Comparison of ENCODE assay signal across 8 cellular contexts in genomic region chr19:49809987-49810389, GRCh38. TPM values are rescaled to one million over a fixed set of nuclear protein-coding genes. Genes with fewer than 3 reads are reported as not detected.
DNase-seq lines count a peak whose midpoint lies in the region; ATAC-seq and TF ChIP-seq lines count a peak whose summit lies in the region.

No MANE protein-coding gene starts in this region.

- H3K4me3 Mint-ChIP-seq in natural killer cell, result peak overlapping the region; percentile 89

- H3K27ac ChIP-seq in right cardiac atrium (ENCODE audit: low read length), result peak overlapping the region; percentile 80
- H3K27ac ChIP-seq in cingulate gyrus (ENCODE audit: low read depth, low read length), result peak overlapping the region; percentile 89
- peak overlapping the region; percentile 90 for H3K27ac ChIP-seq in vagina

- peak overlapping the region; percentile 81 to 96 for H3K27ac Mint-ChIP-seq in natural killer cell

- intact Hi-C loops in right cardiac atrium (cut with DNase I), result loop anchor here in 2 of 4 donors (10.0 kb wide), 1 partner anchor 55 kb away; the partner anchor contains the start of gene PNKP (in 2 of the 2)
- intact Hi-C loops in Right ventricle myocardium superior (cut with DNase I), result loop anchor here (5.0 kb wide), 1 partner anchor 43 kb away; the partner anchor contains the start of gene AP2A1
- intact Hi-C loops in natural killer cell (cut with micrococcal nuclease), result no loop called here
- intact Hi-C loops in vagina (cut with DNase I), result loop anchor here (5.0 kb wide), 1 partner anchor 43 kb away; the partner anchor contains the start of gene AP2A1

- H3K36me3 Mint-ChIP-seq in natural killer cell, result no peaks in the 10 kb centered on the region

- 81% methylated on average over 5 of the region's 5 CpGs for WGBS in right cardiac atrium

- H3K27me3 Mint-ChIP-seq in natural killer cell (ENCODE audit: low read depth in 2 of 2), result no peaks in the 10 kb centered on the region

- DNase-seq in right cardiac atrium, result peak in 1 of 3 donors; percentile 47
- DNase-seq in Right ventricle myocardium superior, result no peak
- DNase-seq in natural killer cell, result no peak
- no peak for DNase-seq in vagina (ENCODE audit: extremely low spot score in 2 of 2)
- DNase-seq in effector CD8-positive, alpha-beta T cell (lab: John Stamatoyannopoulos, UW), result no peak
- DNase-seq in activated effector memory CD4-positive, alpha-beta T cell treated with Interleukin-2 at 50 U/mL for 16 hours, result no peak

- ATAC-seq in right cardiac atrium (no peak), Right ventricle myocardium superior (ENCODE audit: poor library complexity) (no peak), natural killer cell (no peak), GM18909 (IDR thresholded peaks at IDR 0.05; ENCODE audit: poor library complexity, unreplicated experiment) (no peak)

- TF ChIP-seq CTCF in natural killer cell (IDR thresholded peaks at IDR 0.05) (no peak), vagina (IDR thresholded peaks at IDR 0.05) (no peak)

- no peak for TF ChIP-seq POLR2A in vagina (IDR thresholded peaks at IDR 0.05)

- H3K9me3 ChIP-seq in right cardiac atrium (ENCODE audit: control insufficient read depth, low read length) (no peaks in the 10 kb centered on the region), vagina (no peaks in the 10 kb centered on the region)

- peaks cover 0 to 12% of the 10 kb centered on the region in 2 donors for H3K36me3 ChIP-seq in vagina

- no peaks in the 10 kb centered on the region for H3K27me3 ChIP-seq in right cardiac atrium (ENCODE audit: control insufficient read depth, insufficient read depth)
- no peaks in the 10 kb centered on the region for H3K27me3 ChIP-seq in vagina

- H3K4me1 Mint-ChIP-seq in natural killer cell, result peaks cover 23 to 40% of the 10 kb centered on the region in 2 donors

- no peaks in the 10 kb centered on the region for H3K9me3 Mint-ChIP-seq in natural killer cell

- H3K4me3 ChIP-seq in right cardiac atrium (ENCODE audit: low read length) (no peak overlapping the region), vagina (peak overlapping the region; percentile 66 to 92)

- H3K4me1 ChIP-seq in right cardiac atrium (ENCODE audit: control insufficient read depth, insufficient read depth, low read length) (peaks cover 1% of the 10 kb centered on the region), vagina (peaks cover 37% of the 10 kb centered on the region)

RNA-seq across cellular contexts. Expression of gene FUZ, which starts 3.1 kb away (rescaled TPM):
- 10 to 100 TPM; 13.2 to 21.3 (median 16.4) TPM for total RNA-seq in right cardiac atrium
- 25.8 TPM for polyA plus RNA-seq in right cardiac atrium
- 19.8 TPM for total RNA-seq in Right ventricle myocardium superior
- total RNA-seq in natural killer cell, result 10 to 100 TPM; 17.7 to 33.1 (median 20.6) TPM
- total RNA-seq in vagina, result 11.5 TPM

RNA-seq across cellular contexts. Expression of gene MED25, which starts 8.1 kb away (rescaled TPM):
- total RNA-seq in right cardiac atrium (10 to 100 TPM; 37.8 to 50.4 (median 43.1) TPM), Right ventricle myocardium superior (83.4 TPM), natural killer cell (100 to 1,000 TPM in 1 of 3 donors, 10 to 100 TPM in 2; 64.2 to 132 (median 69.5) TPM), vagina (25.0 TPM)
- 39.2 TPM for polyA plus RNA-seq in right cardiac atrium

RNA-seq across cellular contexts. Expression of gene PTOV1, which starts 41.0 kb away (rescaled TPM):
- total RNA-seq in right cardiac atrium, result 100 to 1,000 TPM; 127 to 146 (median 141) TPM
- 134 TPM for polyA plus RNA-seq in right cardiac atrium
- 120 TPM for total RNA-seq in Right ventricle myocardium superior
- total RNA-seq in natural killer cell, result 100 to 1,000 TPM; 116 to 132 (median 128) TPM
- total RNA-seq in vagina, result 109 TPM

RNA-seq across cellular contexts. Expression of gene AP2A1, which starts 43.2 kb away (rescaled TPM):
- total RNA-seq in right cardiac atrium (10 to 100 TPM; 58.8 to 80.7 (median 73.7) TPM), Right ventricle myocardium superior (62.7 TPM), natural killer cell (100 to 1,000 TPM; 137 to 163 (median 161) TPM), vagina (80.8 TPM)
- 50.8 TPM for polyA plus RNA-seq in right cardiac atrium

RNA-seq across cellular contexts. Expression of gene TSKS, which starts 46.9 kb away (rescaled TPM):
- total RNA-seq in right cardiac atrium (1 to 10 TPM in 3 of 4 donors, under 1 TPM in 1; 0.59 to 1.4 (median 1.2) TPM), Right ventricle myocardium superior (0.86 TPM), natural killer cell (1 to 10 TPM in 2 of 3 donors, under 1 TPM in 1; 0.35 to 2.4 (median 1.7) TPM), vagina (1.2 TPM)
- 1.1 TPM for polyA plus RNA-seq in right cardiac atrium
